ENCODE assay signal across 7 cellular contexts in the genomic region with DNA sequence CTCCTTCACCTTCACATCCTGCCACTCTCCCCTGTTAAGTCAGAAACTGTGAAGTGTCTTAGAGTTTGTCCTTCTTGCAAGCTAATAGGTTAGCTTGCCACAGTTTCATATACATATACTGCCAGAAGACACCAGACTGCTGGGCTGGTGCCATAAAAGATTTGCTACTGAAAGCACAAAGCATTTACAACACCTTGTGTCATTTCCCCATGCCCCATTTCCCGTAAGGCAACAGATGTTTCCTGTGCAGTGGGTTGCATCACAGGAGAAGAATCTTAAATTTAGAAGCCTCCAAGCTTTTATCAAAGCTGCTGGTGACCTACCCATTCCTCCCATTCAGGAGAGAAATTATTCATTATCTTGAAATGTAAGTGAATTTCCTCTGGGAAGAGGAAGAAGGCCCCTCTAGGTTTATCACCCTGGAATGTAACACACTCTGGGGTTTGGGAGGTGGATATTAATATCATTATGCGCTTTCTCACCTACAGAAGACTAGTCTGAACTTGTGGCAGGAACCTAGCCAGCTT. TPM values are rescaled to one million over a fixed set of nuclear protein-coding genes. Genes with fewer than 3 reads are reported as not detected.
DNase-seq lines count a peak whose midpoint lies in the region; ATAC-seq and TF ChIP-seq lines count a peak whose summit lies in the region.

No MANE protein-coding gene starts in this region.

- ATAC-seq in GM18858 (IDR thresholded peaks at IDR 0.05; ENCODE audit: unreplicated experiment) (peak; percentile 89), HG02884 (IDR thresholded peaks at IDR 0.05; ENCODE audit: unreplicated experiment) (peak; percentile 70), RWPE2 (ENCODE audit: low read depth) (peak; percentile 88), sciatic nerve (peak; percentile 78)

- H3K4me1 ChIP-seq in RWPE2 (ENCODE audit: insufficient read depth, poor library complexity, severe bottlenecking): peaks cover 16% of the 10 kb centered on the region

- no peaks in the 10 kb centered on the region for H3K9me3 ChIP-seq in RWPE2 (ENCODE audit: severe bottlenecking)

- H3K27me3 ChIP-seq in RWPE2 (ENCODE audit: insufficient read depth, poor library complexity, severe bottlenecking): no peaks in the 10 kb centered on the region

- TF ChIP-seq CTCF in RWPE2 (IDR thresholded peaks at IDR 0.05; ENCODE audit: poor library complexity, severe bottlenecking): no peak
- TF ChIP-seq CTCF in fibroblast of mammary gland (conservative IDR thresholded peaks at IDR 0.05; ENCODE audit: control insufficient read depth, insufficient read depth, low read depth, low read length): no peak

- peak overlapping the region; percentile 84 for H3K27ac ChIP-seq in RWPE2 (ENCODE audit: poor library complexity, severe bottlenecking)

- H3K4me3 ChIP-seq in RWPE2 (ENCODE audit: severe bottlenecking) (no peak overlapping the region), fibroblast of mammary gland (ENCODE audit: control insufficient read depth, low read depth, low read length) (no peak overlapping the region)

- DNase-seq in RWPE2 (ENCODE audit: low spot score) (no peak), fibroblast of mammary gland (ENCODE audit: low read depth) (peak; percentile 68), sciatic nerve (ENCODE audit: low spot score) (no peak), activated gamma-delta T cell treated with Interleukin-2 at 50 U/mL for 16 hours (no peak), SW480 (ENCODE audit: low spot score) (no peak)

- H3K36me3 ChIP-seq in RWPE2 (ENCODE audit: low read depth): no peaks in the 10 kb centered on the region

- intact Hi-C loops in sciatic nerve (cut with DNase I): no loop called here

RNA-seq across cellular contexts. Expression of a gene that starts 34.5 kb away (rescaled TPM):
- total RNA-seq in sciatic nerve: 13.8 TPM
